Comparison of ENCODE assay signal across 19 cellular contexts in genomic region chr21:34093083-34093482, GRCh38. TPM values are rescaled to one million over a fixed set of nuclear protein-coding genes. Genes with fewer than 3 reads are reported as not detected.
DNase-seq lines count a peak whose midpoint lies in the region; ATAC-seq, FAIRE-seq and TF ChIP-seq lines count a peak whose summit lies in the region.
"Had no signal": no experiment of that assay in that cellular context is flagged by ENCODE, and none has a peak within 500 bp of the region (broad histone marks: within the 10 kb centered on the region; RNA-seq: fewer than 3 reads in every experiment).

No MANE protein-coding gene starts in this region.

- H3K27me3 ChIP-seq in CD4-positive, CD25-positive, alpha-beta regulatory T cell (ENCODE audit: control insufficient read depth, insufficient read depth, low read length), result no peaks in the 10 kb centered on the region
- no peaks in the 10 kb centered on the region for H3K27me3 ChIP-seq in K562 (ENCODE audit: control insufficient read depth in 2 of 2, insufficient read depth in 2 of 2, low read length in 2 of 2)
- no peaks in the 10 kb centered on the region for H3K27me3 ChIP-seq in naive thymus-derived CD4-positive, alpha-beta T cell (ENCODE audit: control insufficient read depth in 2 of 2, insufficient read depth in 2 of 2, low read length in 2 of 2)

- FAIRE-seq in K562 (lab: Jason Lieb, UNC), result no peak
- FAIRE-seq: HTR-8/SVneo had no signal

- peak overlapping the region in 1 of 4 donors; percentile 15 for H3K4me3 Mint-ChIP-seq in CD4-positive, CD25-positive, alpha-beta regulatory T cell
- H3K4me3 Mint-ChIP-seq in naive thymus-derived CD4-positive, alpha-beta T cell, result peak overlapping the region in 4 of 10 donors; percentile 23 to 67 (median 62)
- no peak overlapping the region for H3K4me3 Mint-ChIP-seq in T-helper 2 cell treated with Interferon-gamma antibody and Interleukin-4, amounts not matched to agents 5 μg/mL and 100 μg/mL, for 36 hours
- H3K4me3 Mint-ChIP-seq: B cell had no signal

- WGBS in K562 (ENCODE audit: insufficient coverage, low coverage, missing lambda C conversion rate), result 87% methylated on average over 3 of the region's 3 CpGs

- in situ Hi-C loops in K562 (cut with MboI), result no loop called here

- no peaks in the 10 kb centered on the region for H3K9me1 ChIP-seq in K562 (ENCODE audit: control insufficient read depth, insufficient read depth, low read length)

- intact Hi-C loops in K562 (cut with micrococcal nuclease) (no loop called here), posterior cingulate gyrus (cut with DNase I) (no loop called here)
- intact Hi-C loops in naive thymus-derived CD4-positive, alpha-beta T cell (cut with micrococcal nuclease), result loop anchor here in 1 of 2 donors (5.0 kb wide), 2 partner anchors 34 to 171 kb away; no protein-coding TSS in a partner anchor

- H3K27ac Mint-ChIP-seq in CD4-positive, CD25-positive, alpha-beta regulatory T cell, result peak overlapping the region in 2 of 3 donors; percentile 55 to 74
- peak overlapping the region in 5 of 9 donors; percentile 6 to 72 (median 69) for H3K27ac Mint-ChIP-seq in naive thymus-derived CD4-positive, alpha-beta T cell
- no peak overlapping the region for H3K27ac Mint-ChIP-seq in T-helper 2 cell treated with Interferon-gamma antibody and Interleukin-4, amounts not matched to agents 5 μg/mL and 100 μg/mL, for 36 hours

- no peaks in the 10 kb centered on the region for H3K27me3 Mint-ChIP-seq in CD4-positive, CD25-positive, alpha-beta regulatory T cell
- no peaks in the 10 kb centered on the region for H3K27me3 Mint-ChIP-seq in naive thymus-derived CD4-positive, alpha-beta T cell
- no peaks in the 10 kb centered on the region for H3K27me3 Mint-ChIP-seq in T-helper 2 cell treated with Interferon-gamma antibody and Interleukin-4, amounts not matched to agents 5 μg/mL and 100 μg/mL, for 36 hours (ENCODE audit: low read depth)
- H3K27me3 Mint-ChIP-seq: B cell; CD4-positive, alpha-beta memory T cell had no signal

- peaks cover 26% of the 10 kb centered on the region for H3K36me3 ChIP-seq in CD4-positive, CD25-positive, alpha-beta regulatory T cell (ENCODE audit: control insufficient read depth, insufficient read depth, low read length)
- peaks cover 52% of the 10 kb centered on the region for H3K36me3 ChIP-seq in K562 (ENCODE audit: control insufficient read depth, insufficient read depth, low read length)
- peaks cover 0 to 23% (median 0%) of the 10 kb centered on the region in 3 experiments for H3K36me3 ChIP-seq in naive thymus-derived CD4-positive, alpha-beta T cell (ENCODE audit: control insufficient read depth in 2 of 3, insufficient read depth in 3 of 3, low read length in 3 of 3)

- CTCF ChIA-PET in HEK293T (lab: Yijun Ruan, JAX), result interaction anchor here (0.8 to 1.5 kb wide), 3 partner anchors 29 to 168 kb away, joined by 3 to 7 read pairs (median 7); no protein-coding TSS in a partner anchor
- CTCF ChIA-PET in K562 (lab: Yijun Ruan, JAX; ENCODE audit: low intra/inter-chr PET ratio), result no interaction called here
- CTCF ChIA-PET in naive thymus-derived CD4-positive, alpha-beta T cell (lab: Charles Lee), result interaction anchor here (1.4 kb wide), 1 partner anchor 169 kb away, joined by 4 read pairs; no protein-coding TSS in a partner anchor

- TF ChIP-seq RAD21 in K562 (CRISPR knock-in tag; conservative IDR thresholded peaks at IDR 0.05 in 1 of 2, IDR thresholded peaks at IDR 0.05 in 1 of 2), result no peak

- no peak overlapping the region for H3K4me2 ChIP-seq in K562 (ENCODE audit: insufficient read depth, low read length)

- no peak overlapping the region for H2AFZ ChIP-seq in K562 (ENCODE audit: low read depth, low read length)

- no peaks in the 10 kb centered on the region for H3K9me3 ChIP-seq in CD4-positive, CD25-positive, alpha-beta regulatory T cell (ENCODE audit: control insufficient read depth in 2 of 2, low read length in 2 of 2)
- H3K9me3 ChIP-seq in K562 (replicated peaks; ENCODE audit: control insufficient read depth, insufficient read depth, low read depth, low read length), result no peaks in the 10 kb centered on the region
- H3K9me3 ChIP-seq in naive thymus-derived CD4-positive, alpha-beta T cell (ENCODE audit: control insufficient read depth in 2 of 3, low read length in 3 of 3), result no peaks in the 10 kb centered on the region
- H3K9me3 ChIP-seq: HAP-1 had no signal

- peak overlapping the region; percentile 16 for H3K4me3 ChIP-seq in CD4-positive, CD25-positive, alpha-beta regulatory T cell (ENCODE audit: low read depth, low read length)
- no peak overlapping the region for H3K4me3 ChIP-seq in K562
- H3K4me3 ChIP-seq in naive thymus-derived CD4-positive, alpha-beta T cell (ENCODE audit: low read length), result no peak overlapping the region
- H3K4me3 ChIP-seq: HAP-1 had no signal

- BruUV-seq in K562 (replicated peaks; lab: Mats Ljungman, UMichigan), result no TSS peak

- no peak for TF ChIP-seq CTCF in K562 (IDR thresholded peaks at IDR 0.05 in 2 of 3, conservative IDR thresholded peaks at IDR 0.05 in 1 of 3; ENCODE audit: insufficient read depth in 2 of 3, low read depth in 1 of 3, low read length in 3 of 3)

- H3K79me2 ChIP-seq in K562 (ENCODE audit: control insufficient read depth, insufficient read depth, low read length), result peaks cover 95% of the 10 kb centered on the region

- DNase-seq in CD4-positive, CD25-positive, alpha-beta regulatory T cell, result no peak
- DNase-seq in HEK293T (ENCODE audit: extremely low spot score), result no peak
- DNase-seq in K562 (ENCODE audit: extremely low read depth in 1 of 4, low spot score in 3 of 4), result no peak
- no peak for DNase-seq in naive thymus-derived CD4-positive, alpha-beta T cell
- DNase-seq in T-helper 2 cell treated with Interferon-gamma antibody and Interleukin-4, amounts not matched to agents 5 μg/mL and 100 μg/mL, for 36 hours (ENCODE audit: low spot score), result no peak
- DNase-seq in posterior cingulate gyrus, result no peak
- DNase-seq: ACHN; CD4-positive, alpha-beta memory T cell; DMS79; NCI-H1105 treated with DMSO at 0.1 percent for 48 hours; NCI-H1694 treated with DMSO at 0.1 percent for 48 hours; NCI-H2107; NCI-H446; NCI-H774 had no signal

- peaks cover 34% of the 10 kb centered on the region for H3K36me3 Mint-ChIP-seq in CD4-positive, CD25-positive, alpha-beta regulatory T cell
- peaks cover 13 to 41% (median 27%) of the 10 kb centered on the region in 5 donors for H3K36me3 Mint-ChIP-seq in naive thymus-derived CD4-positive, alpha-beta T cell
- H3K36me3 Mint-ChIP-seq in T-helper 2 cell treated with Interferon-gamma antibody and Interleukin-4, amounts not matched to agents 5 μg/mL and 100 μg/mL, for 36 hours (ENCODE audit: low read depth), result peaks cover 51% of the 10 kb centered on the region

- no peak overlapping the region for H3K27ac ChIP-seq in CD4-positive, CD25-positive, alpha-beta regulatory T cell (ENCODE audit: insufficient read depth, low read length, poor library complexity, severe bottlenecking)
- H3K27ac ChIP-seq in K562 (ENCODE audit: extremely low read depth, low read depth, low read length), result no peak overlapping the region
- H3K27ac ChIP-seq in naive thymus-derived CD4-positive, alpha-beta T cell (ENCODE audit: low read depth, low read length), result no peak overlapping the region
- H3K27ac ChIP-seq: HL-60 had no signal

- no peaks in the 10 kb centered on the region for H3K9me3 Mint-ChIP-seq in CD4-positive, CD25-positive, alpha-beta regulatory T cell
- H3K9me3 Mint-ChIP-seq in naive thymus-derived CD4-positive, alpha-beta T cell, result peaks cover 0 to 4% (median 0%) of the 10 kb centered on the region in 11 donors
- H3K9me3 Mint-ChIP-seq in T-helper 2 cell treated with Interferon-gamma antibody and Interleukin-4, amounts not matched to agents 5 μg/mL and 100 μg/mL, for 36 hours, result no peaks in the 10 kb centered on the region
- H3K9me3 Mint-ChIP-seq: CD4-positive, alpha-beta memory T cell had no signal

- POLR2A ChIA-PET in HEK293T (lab: Yijun Ruan, JAX), result no interaction called here
- POLR2A ChIA-PET in K562 (lab: Yijun Ruan, JAX), result interaction anchor here (0.7 to 3.0 kb wide), 8 partner anchors 8 to 19 kb away, joined by 3 to 14 read pairs (median 5); no protein-coding TSS in a partner anchor
- POLR2A ChIA-PET in naive thymus-derived CD4-positive, alpha-beta T cell (lab: Charles Lee), result interaction anchor here (0.7 to 3.8 kb wide), 5 partner anchors 17 to 147 kb away, joined by 3 to 22 read pairs (median 4); partner anchors contain the start of genes MRPS6 and SLC5A3

- H3K4me1 Mint-ChIP-seq in CD4-positive, CD25-positive, alpha-beta regulatory T cell, result peaks cover 47 to 80% (median 58%) of the 10 kb centered on the region in 4 donors
- peaks cover 16 to 88% (median 69%) of the 10 kb centered on the region in 7 donors for H3K4me1 Mint-ChIP-seq in naive thymus-derived CD4-positive, alpha-beta T cell
- H3K4me1 Mint-ChIP-seq in T-helper 2 cell treated with Interferon-gamma antibody and Interleukin-4, amounts not matched to agents 5 μg/mL and 100 μg/mL, for 36 hours (ENCODE audit: low read depth), result peaks cover 38% of the 10 kb centered on the region

- no peak overlapping the region for H3K9ac ChIP-seq in K562 (ENCODE audit: insufficient read depth in 1 of 2, low read depth in 2 of 2, low read length in 2 of 2)

- no peak for TF ChIP-seq POLR2A in K562 (conservative IDR thresholded peaks at IDR 0.05)

- no peak for TF ChIP-seq EP300 in K562 (IDR thresholded peaks at IDR 0.05; ENCODE audit: low read length)

- H3K4me1 ChIP-seq in CD4-positive, CD25-positive, alpha-beta regulatory T cell (ENCODE audit: control insufficient read depth, insufficient read depth, low read length, poor library complexity, severe bottlenecking), result peaks cover 38% of the 10 kb centered on the region
- H3K4me1 ChIP-seq in K562 (replicated peaks in 1 of 2; ENCODE audit: control insufficient read depth in 2 of 2, insufficient read depth in 2 of 2, low read length in 2 of 2), result peaks cover 0 to 11% of the 10 kb centered on the region in 2 experiments; a peak in 1 of 5 replicates
- peaks cover 4 to 28% of the 10 kb centered on the region in 2 donors for H3K4me1 ChIP-seq in naive thymus-derived CD4-positive, alpha-beta T cell (ENCODE audit: control insufficient read depth in 2 of 2, insufficient read depth in 2 of 2, low read length in 2 of 2)

- ATAC-seq in CD4-positive, CD25-positive, alpha-beta regulatory T cell (ENCODE audit: low read depth in 2 of 2), result no peak
- ATAC-seq in K562 (no peak), GM18520 (IDR thresholded peaks at IDR 0.05; ENCODE audit: unreplicated experiment) (no peak)
- no peak for ATAC-seq in naive thymus-derived CD4-positive, alpha-beta T cell

- H4K20me1 ChIP-seq in K562 (replicated peaks; ENCODE audit: control insufficient read depth, insufficient read depth, low read length), result peaks cover 8% of the 10 kb centered on the region

RNA-seq across cellular contexts. Expression of gene MRPS6, which starts 19.7 kb away (rescaled TPM):
- 34.9 TPM for total RNA-seq in CD4-positive, CD25-positive, alpha-beta regulatory T cell
- 100 to 1,000 TPM; 160 to 203 (median 187) TPM for polyA plus RNA-seq in CD4-positive, CD25-positive, alpha-beta regulatory T cell
- 32.3 and 65.6 TPM in 2 replicates for total RNA-seq in K562 (2011; cell fraction: chromatin; rRNA removed; ENCODE audit: low replicate concordance)
- total RNA-seq in K562 (2011; cell fraction: nucleolus; rRNA removed), result 16.3 and 20.5 TPM in 2 replicates
- total RNA-seq in K562 (2011; cell fraction: nucleoplasm; rRNA removed), result 51.1 and 85.3 TPM in 2 replicates
- total RNA-seq in K562 (2014; rRNA removed), result 24.6 and 27.7 TPM in 2 replicates
- 32.3 and 41.3 TPM in 2 replicates for total RNA-seq in K562 (2014; rRNA removed; fragmentation: Illumina TruSeq; extraction: Trizol)
- 26.1 and 27.0 TPM in 2 replicates for total RNA-seq in K562 (2015; rRNA removed; fragmentation: Illumina TruSeq; extraction: Trizol)
- 61.6 and 67.6 TPM in 2 replicates for total RNA-seq in K562 (2021)
- 37.8 and 39.8 TPM in 2 replicates for polyA plus RNA-seq in K562 (2011; rRNA removed)
- polyA plus RNA-seq in K562 (2011; cell fraction: cytosol; rRNA removed), result 32.8 and 39.1 TPM in 2 replicates
- 51.4 and 65.2 TPM in 2 replicates for polyA plus RNA-seq in K562 (2011; cell fraction: nucleus; rRNA removed)
- 60.8 and 80.0 TPM in 2 replicates for polyA plus RNA-seq in K562 (2012)
- 68.2 and 72.0 TPM in 2 replicates for polyA plus RNA-seq in K562 (2014; fragmentation: Illumina TruSeq; extraction: Trizol)
- polyA plus RNA-seq in K562 (2014; fragmentation: Nextera tagmentation; extraction: Ambion mirVana), result 10 to 100 TPM; 31.5 to 39.3 TPM
- 51.9 and 55.0 TPM in 2 replicates for polyA plus RNA-seq in K562 (2014; rRNA removed)
- 26.4 and 29.9 TPM in 2 replicates for polyA minus RNA-seq in K562 (2011; rRNA and poly(A)+ RNA removed)
- polyA minus RNA-seq in K562 (2011; cell fraction: cytosol; rRNA and poly(A)+ RNA removed), result 15.9 and 17.2 TPM in 2 replicates
- 36.5 and 42.4 TPM in 2 replicates for polyA minus RNA-seq in K562 (2011; cell fraction: nucleus; rRNA and poly(A)+ RNA removed)
- total RNA-seq in naive thymus-derived CD4-positive, alpha-beta T cell, result 10 to 100 TPM; 25.5 to 92.7 (median 87.9) TPM
- 100 to 1,000 TPM; 183 to 193 TPM for polyA plus RNA-seq in naive thymus-derived CD4-positive, alpha-beta T cell

RNA-seq across cellular contexts. Expression of gene SLC5A3, which starts 19.7 kb away (rescaled TPM):
- total RNA-seq in CD4-positive, CD25-positive, alpha-beta regulatory T cell, result 13.7 TPM
- 1 to 10 TPM; 1.0 to 2.4 (median 1.9) TPM for polyA plus RNA-seq in CD4-positive, CD25-positive, alpha-beta regulatory T cell
- total RNA-seq in K562 (2011; cell fraction: chromatin; rRNA removed; ENCODE audit: low replicate concordance), result 44.3 and 119 TPM in 2 replicates
- total RNA-seq in K562 (2011; cell fraction: nucleolus; rRNA removed), result 25.8 and 32.5 TPM in 2 replicates
- 67.2 and 119 TPM in 2 replicates for total RNA-seq in K562 (2011; cell fraction: nucleoplasm; rRNA removed)
- total RNA-seq in K562 (2014; rRNA removed), result 6.9 and 7.6 TPM in 2 replicates
- 16.7 TPM in 2 replicates for total RNA-seq in K562 (2014; rRNA removed; fragmentation: Illumina TruSeq; extraction: Trizol)
- 16.4 and 17.2 TPM in 2 replicates for total RNA-seq in K562 (2015; rRNA removed; fragmentation: Illumina TruSeq; extraction: Trizol)
- 12.1 and 13.6 TPM in 2 replicates for total RNA-seq in K562 (2021)
- polyA plus RNA-seq in K562 (2011; rRNA removed), result 19.4 and 20.6 TPM in 2 replicates
- polyA plus RNA-seq in K562 (2011; cell fraction: cytosol; rRNA removed), result 3.6 and 12.2 TPM in 2 replicates
- polyA plus RNA-seq in K562 (2011; cell fraction: nucleus; rRNA removed), result 30.2 and 47.9 TPM in 2 replicates
- polyA plus RNA-seq in K562 (2012), result 6.1 and 7.8 TPM in 2 replicates
- polyA plus RNA-seq in K562 (2014; fragmentation: Illumina TruSeq; extraction: Trizol), result 6.7 and 9.0 TPM in 2 replicates
- 1 to 10 TPM; 2.9 to 3.4 TPM for polyA plus RNA-seq in K562 (2014; fragmentation: Nextera tagmentation; extraction: Ambion mirVana)
- 5.4 and 7.1 TPM in 2 replicates for polyA plus RNA-seq in K562 (2014; rRNA removed)
- 58.5 and 67.8 TPM in 2 replicates for polyA minus RNA-seq in K562 (2011; rRNA and poly(A)+ RNA removed)
- 23.0 and 26.3 TPM in 2 replicates for polyA minus RNA-seq in K562 (2011; cell fraction: cytosol; rRNA and poly(A)+ RNA removed)
- 61.1 and 106 TPM in 2 replicates for polyA minus RNA-seq in K562 (2011; cell fraction: nucleus; rRNA and poly(A)+ RNA removed)
- total RNA-seq in naive thymus-derived CD4-positive, alpha-beta T cell, result 10 to 100 TPM in 3 of 5 experiments, 1 to 10 TPM in 2; 8.8 to 45.5 (median 34.0) TPM
- polyA plus RNA-seq in naive thymus-derived CD4-positive, alpha-beta T cell, result 1 to 10 TPM; 1.8 to 2.1 TPM
